Comparison of ENCODE assay signal across 13 cellular contexts in genomic region chr3:52843116-52843865, GRCh38. TPM values are rescaled to one million over a fixed set of nuclear protein-coding genes. Genes with fewer than 3 reads are reported as not detected.
DNase-seq lines count a peak whose midpoint lies in the region; ATAC-seq and TF ChIP-seq lines count a peak whose summit lies in the region.
"Had no signal": no experiment of that assay in that cellular context is flagged by ENCODE, and none has a peak within 500 bp of the region (broad histone marks: within the 10 kb centered on the region; RNA-seq: fewer than 3 reads in every experiment).

No MANE protein-coding gene starts in this region.

- H3K36me3 Mint-ChIP-seq in H9 (ENCODE audit: insufficient read depth in 1 of 3, low read depth in 3 of 3): peaks cover 12 to 19% (median 13%) of the 10 kb centered on the region in 3 experiments

- no peaks in the 10 kb centered on the region for H3K27me3 ChIP-seq in H9 (ENCODE audit: insufficient read depth, low read length)
- H3K27me3 ChIP-seq in suprapubic skin: no peaks in the 10 kb centered on the region
- no peaks in the 10 kb centered on the region for H3K27me3 ChIP-seq in ovary

- no peaks in the 10 kb centered on the region for H3K23me2 ChIP-seq in H9 (ENCODE audit: insufficient read length, low read depth, low read length, poor library complexity, severe bottlenecking)

- no peaks in the 10 kb centered on the region; a peak in 1 of 5 replicates for H3K9me3 Mint-ChIP-seq in H9

- WGBS in H9 (ENCODE audit: extremely low coverage, insufficient read length, low lambda C conversion rate): no CpG with 5 or more reads among the region's 20 CpGs
- WGBS in lower leg skin, 2 donors: 44 to 55% methylated on average over 20 of the region's 20 CpGs
- 73% methylated on average over 19 of the region's 20 CpGs for WGBS in suprapubic skin
- 76 to 81% (median 79%) methylated on average over 20 of the region's 20 CpGs for WGBS in ovary, 3 donors

- ATAC-seq in GM18517 (IDR thresholded peaks at IDR 0.05; ENCODE audit: unreplicated experiment): no peak
- no peak for ATAC-seq in GM19455 (IDR thresholded peaks at IDR 0.05; ENCODE audit: unreplicated experiment)
- ATAC-seq: stimulated activated naive CD8-positive, alpha-beta T cell treated with anti-CD3 and anti-CD28 coated beads, Interleukin-15, Interleukin-2, amounts not matched to agents 100 U/mL and 50 U/mL, for 24 hours had no signal

- H4K20me1 ChIP-seq in H9 (ENCODE audit: control insufficient read depth, insufficient read depth, insufficient read length): no peaks in the 10 kb centered on the region

- no peak overlapping the region for H3K4me3 ChIP-seq in lower leg skin (ENCODE audit: low read depth, poor library complexity, severe bottlenecking)
- no peak overlapping the region for H3K4me3 ChIP-seq in suprapubic skin
- no peak overlapping the region for H3K4me3 ChIP-seq in ovary

- no peak overlapping the region for H2BK5ac ChIP-seq in H9 (ENCODE audit: insufficient read length, low read length)

- no peak overlapping the region for H3K4me2 ChIP-seq in H9 (ENCODE audit: insufficient read depth, insufficient read length, low read length)

- H3K79me2 ChIP-seq in H9 (ENCODE audit: insufficient read depth, low read length): no peaks in the 10 kb centered on the region

- H3K79me1 ChIP-seq in H9 (ENCODE audit: insufficient read depth, low read depth, low read length, poor library complexity, severe bottlenecking): no peaks in the 10 kb centered on the region

- H3K27ac ChIP-seq in H9 (ENCODE audit: insufficient read length, low read depth, low read length) (no peak overlapping the region), angular gyrus (ENCODE audit: low read depth, low read length) (peak overlapping the region; percentile 16), suprapubic skin (peak overlapping the region; percentile 58), ovary (no peak overlapping the region)

- no peak overlapping the region for H2BK15ac ChIP-seq in H9 (ENCODE audit: low read depth, low read length)

- H3K23ac ChIP-seq in H9 (ENCODE audit: insufficient read length, low read depth, low read length): no peak overlapping the region

- no peak overlapping the region for H3K18ac ChIP-seq in H9 (ENCODE audit: insufficient read length, low read depth, low read length)

- TF ChIP-seq EP300 in suprapubic skin (IDR thresholded peaks at IDR 0.05): no peak
- no peak for TF ChIP-seq EP300 in ovary (IDR thresholded peaks at IDR 0.05)

- no peak overlapping the region for H3T11ph ChIP-seq in H9 (ENCODE audit: low read length)

- H3K36me3 ChIP-seq in suprapubic skin (peaks cover 49% of the 10 kb centered on the region), ovary (no peaks in the 10 kb centered on the region)

- no peak overlapping the region for H4K8ac ChIP-seq in H9 (replicated peaks; ENCODE audit: insufficient read length, low read depth, low read length)

- peak overlapping the region; percentile 40 to 85 (median 82); a peak in 4 of 7 replicates for H3K27ac Mint-ChIP-seq in H9

- H4K5ac ChIP-seq in H9 (ENCODE audit: insufficient read length, low read depth, low read length): no peak overlapping the region

- no peak overlapping the region for H2BK12ac ChIP-seq in H9 (ENCODE audit: insufficient read length, low read depth, low read length)

- no peak overlapping the region for H3K4ac ChIP-seq in H9 (ENCODE audit: low read depth, low read length)

- no peak overlapping the region for H4K91ac ChIP-seq in H9 (ENCODE audit: insufficient read length, low read depth, low read length)

- H2AK5ac ChIP-seq in H9 (ENCODE audit: insufficient read length, low read length): no peak overlapping the region

- no peak for TF ChIP-seq POLR2A in lower leg skin (IDR thresholded peaks at IDR 0.05)
- no peak for TF ChIP-seq POLR2A in suprapubic skin (IDR thresholded peaks at IDR 0.05)
- TF ChIP-seq POLR2A in ovary (IDR thresholded peaks at IDR 0.05): no peak

- H2AFZ ChIP-seq in H9 (ENCODE audit: low read length): no peak overlapping the region

- peak overlapping the region in 1 of 2 experiments; percentile 40; a peak in 1 of 5 replicates for H3K4me3 Mint-ChIP-seq in H9

- H3K4me1 ChIP-seq in H9 (ENCODE audit: insufficient read depth, low read length) (no peaks in the 10 kb centered on the region), suprapubic skin (peaks cover 31% of the 10 kb centered on the region), ovary (ENCODE audit: insufficient read depth) (no peaks in the 10 kb centered on the region)

- H2BK120ac ChIP-seq in H9 (ENCODE audit: low read depth, low read length, poor library complexity, severe bottlenecking): no peak overlapping the region

- H3K9me3 ChIP-seq in H9 (ENCODE audit: control insufficient read depth, low read depth, low read length) (no peaks in the 10 kb centered on the region), suprapubic skin (no peaks in the 10 kb centered on the region), ovary (no peaks in the 10 kb centered on the region)

- DNase-seq in H9 (no peak), lower leg skin (ENCODE audit: low spot score in 2 of 2) (peak; percentile 61 to 89), suprapubic skin (ENCODE audit: low spot score in 2 of 2) (no peak), GOT3 (lab: John Stamatoyannopoulos, UW) (no peak), ovary (no peak)
- DNase-seq: Calu3; NCI-H2081; NCI-H526; stimulated activated naive CD8-positive, alpha-beta T cell treated with anti-CD3 and anti-CD28 coated beads, Interleukin-15, Interleukin-2, amounts not matched to agents 100 U/mL and 50 U/mL, for 24 hours had no signal

- no peak overlapping the region for H3K56ac ChIP-seq in H9 (ENCODE audit: insufficient read length, low read depth, low read length)

- intact Hi-C loops in lower leg skin (cut with DNase I; ENCODE audit: low total_unique reads) (no loop called here), ovary (cut with DNase I) (no loop called here)

- no peaks in the 10 kb centered on the region for H3K27me3 Mint-ChIP-seq in H9 (ENCODE audit: low read depth)

- no peak for TF ChIP-seq CTCF in H9 (conservative IDR thresholded peaks at IDR 0.05)
- no peak for TF ChIP-seq CTCF in lower leg skin (IDR thresholded peaks at IDR 0.05)
- TF ChIP-seq CTCF in suprapubic skin (IDR thresholded peaks at IDR 0.05): no peak
- no peak for TF ChIP-seq CTCF in ovary (IDR thresholded peaks at IDR 0.05)

- peaks cover 8 to 18% of the 10 kb centered on the region in 2 experiments for H3K4me1 Mint-ChIP-seq in H9

- no peak overlapping the region for H3K14ac ChIP-seq in H9 (ENCODE audit: insufficient read depth, low read length)

- no peak overlapping the region for H2BK20ac ChIP-seq in H9 (ENCODE audit: low read depth, low read length, poor library complexity, severe bottlenecking)

- no peak overlapping the region for H3K9ac ChIP-seq in H9 (ENCODE audit: extremely low read depth, insufficient read length, low read length)

RNA-seq across cellular contexts. Expression of gene MUSTN1, which starts 8.5 kb away (rescaled TPM):
- 0.55 and 0.72 TPM in 2 replicates for total RNA-seq in H9 (2021)
- 10 to 100 TPM in 1 of 4 donors, 1 to 10 TPM in 3; 5.5 to 13.1 (median 7.9) TPM for total RNA-seq in lower leg skin
- total RNA-seq in suprapubic skin: 10 to 100 TPM in 2 of 4 donors, 1 to 10 TPM in 2; 1.6 to 14.5 (median 8.3) TPM
- 10 to 100 TPM in 1 of 7 donors, 1 to 10 TPM in 6; 2.2 to 14.3 (median 5.9) TPM for total RNA-seq in ovary
- polyA plus RNA-seq in ovary: 10 to 100 TPM; 12.1 to 30.0 TPM

RNA-seq across cellular contexts. Expression of gene ITIH4, which starts 12.8 kb away (rescaled TPM):
- total RNA-seq in H9 (2021): 3.0 and 3.4 TPM in 2 replicates
- 1 to 10 TPM in 3 of 4 donors, under 1 TPM in 1; 0.38 to 3.6 (median 2.5) TPM for total RNA-seq in lower leg skin
- 10 to 100 TPM in 1 of 4 donors, 1 to 10 TPM in 3; 2.1 to 12.2 (median 4.6) TPM for total RNA-seq in suprapubic skin
- 1 to 10 TPM; 2.2 to 8.7 (median 4.0) TPM for total RNA-seq in ovary
- 10 to 100 TPM in 1 of 2 donors, 1 to 10 TPM in 1; 2.8 to 14.2 TPM for polyA plus RNA-seq in ovary

RNA-seq across cellular contexts. Expression of gene ITIH3, which starts 48.7 kb away (rescaled TPM):
- total RNA-seq in H9 (2021) (not detected in 2 replicates), lower leg skin (10 to 100 TPM in 1 of 4 donors, 1 to 10 TPM in 1, under 1 TPM in 2; 0.17 to 19.3 (median 0.97) TPM), suprapubic skin (1 to 10 TPM in 2 of 4 donors, under 1 TPM in 2; 0.18 to 5.6 (median 1.2) TPM), ovary (1 to 10 TPM in 5 of 7 donors, under 1 TPM in 2; 0.23 to 3.1 (median 1.2) TPM)
- 10 to 100 TPM in 1 of 2 donors, 1 to 10 TPM in 1; 3.3 to 14.2 TPM for polyA plus RNA-seq in ovary
- total RNA-seq: activated CD8-positive, alpha-beta memory T cell treated with anti-CD3 and anti-CD28 coated beads for 36 hours; Calu3 had no signal

RNA-seq across cellular contexts. Expression of gene STIMATE, which starts 54.1 kb away (rescaled TPM):
- 23.8 and 25.6 TPM in 2 replicates for total RNA-seq in H9 (2021)
- total RNA-seq in lower leg skin: 10 to 100 TPM; 12.7 to 20.7 (median 16.1) TPM
- 10 to 100 TPM; 15.9 to 25.7 (median 19.3) TPM for total RNA-seq in suprapubic skin
- total RNA-seq in ovary: 10 to 100 TPM; 11.0 to 29.9 (median 17.8) TPM
- polyA plus RNA-seq in ovary: 10 to 100 TPM in 1 of 2 donors, 1 to 10 TPM in 1; 7.4 to 11.9 TPM

Comparison
In these comparisons a context has a peak if more than half of its experiments do, and no peak if none do; other contexts are left out.
1. DNase-seq: peak in lower leg skin (2 of 2); none in H9 (single experiment), suprapubic skin (0 of 2), GOT3 (single experiment) and ovary (0 of 5).
2. H3K27ac ChIP-seq: peak in angular gyrus (single experiment) and suprapubic skin (single experiment); none in H9 (single experiment) and ovary (0 of 2).